In genomic region chr9:127162567-127163365, GRCh38 we compare ENCODE assay signal across 15 cellular contexts. TPM values are rescaled to one million over a fixed set of nuclear protein-coding genes. Genes with fewer than 3 reads are reported as not detected.
DNase-seq lines count a peak whose midpoint lies in the region; ATAC-seq and TF ChIP-seq lines count a peak whose summit lies in the region.
"Had no signal": no experiment of that assay in that cellular context is flagged by ENCODE, and none has a peak within 500 bp of the region (broad histone marks: within the 10 kb centered on the region; RNA-seq: fewer than 3 reads in every experiment).

No MANE protein-coding gene starts in this region.

- ATAC-seq in Right ventricle myocardium superior (ENCODE audit: poor library complexity), result no peak
- no peak for ATAC-seq in activated CD8-positive, alpha-beta memory T cell treated with anti-CD3 and anti-CD28 coated beads, Interleukin-2, amount 10 ng/mL, durations not matched to agents 7 days and 5 days
- ATAC-seq: K562 had no signal

- peaks cover 33% of the 10 kb centered on the region for H3K4me1 Mint-ChIP-seq in activated CD8-positive, alpha-beta memory T cell treated with anti-CD3 and anti-CD28 coated beads, Interleukin-2, amount 10 ng/mL, durations not matched to agents 7 days and 5 days
- H3K4me1 Mint-ChIP-seq: immature natural killer cell had no signal

- H3K4me1 ChIP-seq in left ventricle myocardium inferior (peaks cover 43% of the 10 kb centered on the region), vagina (peaks cover 40% of the 10 kb centered on the region)
- H3K4me1 ChIP-seq: uterus had no signal

- H3K27me3 Mint-ChIP-seq in activated CD8-positive, alpha-beta memory T cell treated with anti-CD3 and anti-CD28 coated beads, Interleukin-2, amount 10 ng/mL, durations not matched to agents 7 days and 5 days, result no peaks in the 10 kb centered on the region
- H3K27me3 Mint-ChIP-seq: activated naive CD8-positive, alpha-beta T cell had no signal

- H3K27ac Mint-ChIP-seq in activated CD8-positive, alpha-beta memory T cell treated with anti-CD3 and anti-CD28 coated beads, Interleukin-2, amount 10 ng/mL, durations not matched to agents 7 days and 5 days, result peak overlapping the region; percentile 75
- H3K27ac Mint-ChIP-seq: activated naive CD8-positive, alpha-beta T cell had no signal

- TF ChIP-seq POLR2A in vagina (IDR thresholded peaks at IDR 0.05), result no peak

- H3K4me3 ChIP-seq in left ventricle myocardium inferior (no peak overlapping the region), vagina (no peak overlapping the region)
- H3K4me3 ChIP-seq: K562, uterus had no signal

- intact Hi-C loops in left ventricle myocardium inferior (cut with micrococcal nuclease), result no loop called here
- intact Hi-C loops in Right ventricle myocardium superior (cut with DNase I), result no loop called here
- intact Hi-C loops in vagina (cut with DNase I), result no loop called here

- H3K27ac ChIP-seq in left ventricle myocardium inferior (replicated peaks) (peak overlapping the region; percentile 59), vagina (no peak overlapping the region)

- no peaks in the 10 kb centered on the region for H3K9me3 Mint-ChIP-seq in activated CD8-positive, alpha-beta memory T cell treated with anti-CD3 and anti-CD28 coated beads, Interleukin-2, amount 10 ng/mL, durations not matched to agents 7 days and 5 days (ENCODE audit: low read depth)
- H3K9me3 Mint-ChIP-seq: immature natural killer cell had no signal

- no peak for TF ChIP-seq CTCF in left ventricle myocardium inferior (IDR thresholded peaks at IDR 0.05; ENCODE audit: borderline replicate concordance)
- TF ChIP-seq CTCF in vagina (IDR thresholded peaks at IDR 0.05), result no peak

- H3K9me3 ChIP-seq in left ventricle myocardium inferior (replicated peaks), result no peaks in the 10 kb centered on the region
- H3K9me3 ChIP-seq in vagina, result no peaks in the 10 kb centered on the region
- H3K9me3 ChIP-seq: uterus had no signal

- H3K36me3 ChIP-seq in left ventricle myocardium inferior (no peaks in the 10 kb centered on the region), vagina (no peaks in the 10 kb centered on the region)
- H3K36me3 ChIP-seq: uterus had no signal

- no peak overlapping the region for H3K4me3 Mint-ChIP-seq in activated CD8-positive, alpha-beta memory T cell treated with anti-CD3 and anti-CD28 coated beads, Interleukin-2, amount 10 ng/mL, durations not matched to agents 7 days and 5 days
- H3K4me3 Mint-ChIP-seq: activated naive CD8-positive, alpha-beta T cell; immature natural killer cell had no signal

- H3K27me3 ChIP-seq in left ventricle myocardium inferior (ENCODE audit: low read depth), result no peaks in the 10 kb centered on the region
- H3K27me3 ChIP-seq in vagina, result no peaks in the 10 kb centered on the region
- H3K27me3 ChIP-seq: uterus had no signal

- CTCF ChIA-PET in activated CD8-positive, alpha-beta memory T cell treated with anti-CD3 and anti-CD28 coated beads, Interleukin-2, amount 10 ng/mL, durations not matched to agents 7 days and 5 days (lab: Charles Lee), result interaction anchor here (0.6 to 1.7 kb wide), 4 partner anchors 36 to 353 kb away, joined by 3 read pairs; no protein-coding TSS in a partner anchor

- no peak for DNase-seq in left ventricle myocardium inferior
- DNase-seq in Right ventricle myocardium superior, result no peak
- DNase-seq in activated CD8-positive, alpha-beta memory T cell treated with anti-CD3 and anti-CD28 coated beads, Interleukin-2, amount 10 ng/mL, durations not matched to agents 7 days and 5 days, result peak; percentile 39
- peak; percentile 67 for DNase-seq in mesenteric fat pad (ENCODE audit: low spot score)
- DNase-seq in vagina (ENCODE audit: extremely low spot score in 2 of 2), result peak; percentile 82 to 90
- DNase-seq in NCI-H748 treated with DMSO at 0.1 percent for 48 hours (lab: John Stamatoyannopoulos, UW), result no peak
- no peak for DNase-seq in HuH-7.5 (ENCODE audit: low spot score)
- no peak for DNase-seq in GOT3 (lab: John Stamatoyannopoulos, UW)
- DNase-seq: activated CD4-positive, alpha-beta T cell treated with anti-CD3 and anti-CD28 coated beads, Interleukin-2, amount 50 U/mL, for 4 hours; immature natural killer cell; NCI-H1930 had no signal

- H3K36me3 Mint-ChIP-seq in activated CD8-positive, alpha-beta memory T cell treated with anti-CD3 and anti-CD28 coated beads, Interleukin-2, amount 10 ng/mL, durations not matched to agents 7 days and 5 days, result no peaks in the 10 kb centered on the region

RNA-seq across cellular contexts. Expression of gene ANGPTL2, which starts 40.3 kb away (rescaled TPM):
- 35.7 TPM for total RNA-seq in left ventricle myocardium inferior
- total RNA-seq in Right ventricle myocardium superior, result 32.6 TPM
- total RNA-seq in activated CD8-positive, alpha-beta memory T cell treated with anti-CD3 and anti-CD28 coated beads, Interleukin-2, amount 10 ng/mL, durations not matched to agents 7 days and 5 days, result not detected
- total RNA-seq in mesenteric fat pad, result 169 TPM
- 65.8 TPM for total RNA-seq in vagina
- total RNA-seq: K562; T-helper 1 cell treated with Interleukin-12 subunit alpha and Interleukin-12 subunit beta and Interleukin-4 antibody, amounts not matched to agents 30 ng/mL and 1 ng/mL, for 36 hours had no signal

Comparison
In these comparisons a context has a peak if more than half of its experiments do, and no peak if none do; other contexts are left out.
1. DNase-seq: peak in activated CD8-positive, alpha-beta memory T cell treated with anti-CD3 and anti-CD28 coated beads, Interleukin-2, amount 10 ng/mL, durations not matched to agents 7 days and 5 days (single experiment), mesenteric fat pad (single experiment) and vagina (2 of 2); none in left ventricle myocardium inferior (single experiment), Right ventricle myocardium superior (single experiment), NCI-H748 treated with DMSO at 0.1 percent for 48 hours (single experiment), HuH-7.5 (single experiment) and GOT3 (single experiment).
2. RNA of gene ANGPTL2, which starts 40.3 kb away (total RNA-seq): 169 TPM in mesenteric fat pad (single experiment), 65.8 TPM in vagina (single experiment), 35.7 TPM in left ventricle myocardium inferior (single experiment) and 32.6 TPM in Right ventricle myocardium superior (single experiment); not detected in activated CD8-positive, alpha-beta memory T cell treated with anti-CD3 and anti-CD28 coated beads, Interleukin-2, amount 10 ng/mL, durations not matched to agents 7 days and 5 days; every median in the first group is over 10 times any median in the second.